Comparison of ENCODE assay signal across 23 cellular contexts in genomic region chr11:114598461-114598860, GRCh38. TPM values are rescaled to one million over a fixed set of nuclear protein-coding genes. Genes with fewer than 3 reads are reported as not detected.
A peak's percentile ranks its signal among the peaks of the same experiment; 100 is the strongest.
DNase-seq lines count a peak whose midpoint lies in the region; ATAC-seq and TF ChIP-seq lines count a peak whose summit lies in the region.
"Had no signal": no experiment of that assay in that cellular context is flagged by ENCODE, and none has a peak within 500 bp of the region (broad histone marks: within the 10 kb centered on the region; RNA-seq: fewer than 3 reads in every experiment).

No MANE protein-coding gene starts in this region.

- peaks cover 9% of the 10 kb centered on the region for H3K27me3 Mint-ChIP-seq in osteocyte (ENCODE audit: unreplicated experiment)
- H3K27me3 Mint-ChIP-seq: CD4-positive, alpha-beta T cell had no signal

- TF ChIP-seq CTCF in colonic mucosa (IDR thresholded peaks at IDR 0.05) (no peak), osteocyte (IDR thresholded peaks at IDR 0.05) (no peak), transverse colon (IDR thresholded peaks at IDR 0.05) (no peak)

- WGBS in transverse colon (ENCODE audit: low coverage in 1 of 2), 2 donors: 70% methylated on average over 1 of the region's 1 CpG; no CpG with 5 or more reads in 1 of the 2 donors

- H3K4me1 Mint-ChIP-seq in osteocyte (ENCODE audit: unreplicated experiment): no peaks in the 10 kb centered on the region
- H3K4me1 Mint-ChIP-seq: CD14-positive monocyte; CD8-positive, alpha-beta memory T cell had no signal

- no peak overlapping the region for H3K9ac ChIP-seq in colonic mucosa (ENCODE audit: low read depth in 2 of 2, low read length in 2 of 2)
- H3K9ac ChIP-seq: BLaER1 treated with 17β-estradiol and CSF1 and Interleukin-3, amounts not matched to agents 10 nM and 100 nM had no signal

- no peak for TF ChIP-seq POLR2A in transverse colon (IDR thresholded peaks at IDR 0.05)

- H3K9me3 ChIP-seq in colonic mucosa (no peaks in the 10 kb centered on the region), transverse colon (no peaks in the 10 kb centered on the region)
- H3K9me3 ChIP-seq: A549, BE2C had no signal

- DNase-seq in colonic mucosa: peak; percentile 17
- peak; percentile 68 for DNase-seq in osteocyte (ENCODE audit: extremely low spot score, unreplicated experiment)
- no peak for DNase-seq in transverse colon
- no peak for DNase-seq in NCI-H2196 treated with DMSO at 0.1 percent for 48 hours (lab: John Stamatoyannopoulos, UW; ENCODE audit: unreplicated experiment)
- no peak for DNase-seq in GF-D8 (lab: John Stamatoyannopoulos, UW)
- no peak for DNase-seq in left colon
- DNase-seq: 8988T; ACHN; AML-193; BE2C; CD4-positive, alpha-beta T cell; CD8-positive, alpha-beta memory T cell; DMS 273 treated with DMSO at 0.1 percent for 48 hours; DMS79; EL; GDM1; H7; HCEC 1CT had no signal

- H3K36me3 Mint-ChIP-seq in osteocyte (ENCODE audit: unreplicated experiment): no peaks in the 10 kb centered on the region
- H3K36me3 Mint-ChIP-seq: CD14-positive monocyte; CD8-positive, alpha-beta memory T cell had no signal

- H3K4me3 ChIP-seq in colonic mucosa: no peak overlapping the region
- H3K4me3 ChIP-seq in transverse colon: no peak overlapping the region
- H3K4me3 ChIP-seq: A549; BLaER1 treated with 17β-estradiol and CSF1 and Interleukin-3, amounts not matched to agents 10 nM and 100 nM had no signal

- no peaks in the 10 kb centered on the region for H3K27me3 ChIP-seq in colonic mucosa
- H3K27me3 ChIP-seq in transverse colon: no peaks in the 10 kb centered on the region
- H3K27me3 ChIP-seq: BE2C; BLaER1 treated with 17β-estradiol and CSF1 and Interleukin-3, amounts not matched to agents 10 nM and 100 nM had no signal

- H3K36me3 ChIP-seq in colonic mucosa (no peaks in the 10 kb centered on the region), transverse colon (no peaks in the 10 kb centered on the region)
- H3K36me3 ChIP-seq: BE2C; BLaER1 treated with 17β-estradiol and CSF1 and Interleukin-3, amounts not matched to agents 10 nM and 100 nM had no signal

- H3K27ac ChIP-seq in colonic mucosa (no peak overlapping the region), transverse colon (peak overlapping the region in 3 of 4 donors; percentile 24 to 75 (median 28))
- H3K27ac ChIP-seq: A549; BLaER1 treated with 17β-estradiol and CSF1 and Interleukin-3, amounts not matched to agents 10 nM and 100 nM had no signal

- no peak for TF ChIP-seq EP300 in transverse colon (IDR thresholded peaks at IDR 0.05; ENCODE audit: low read depth)

- intact Hi-C loops in colonic mucosa (cut with DNase I) (loop anchor here (5.0 kb wide), 1 partner anchor 49 kb away; no protein-coding TSS in a partner anchor), transverse colon (cut with DNase I; ENCODE audit: low total_unique reads) (no loop called here), left colon (cut with DNase I, micrococcal nuclease) (no loop called here)

- H3K4me1 ChIP-seq in colonic mucosa (no peaks in the 10 kb centered on the region), transverse colon (peaks cover 0 to 19% (median 0%) of the 10 kb centered on the region in 4 donors)
- H3K4me1 ChIP-seq: A549; BE2C; BLaER1 treated with 17β-estradiol and CSF1 and Interleukin-3, amounts not matched to agents 10 nM and 100 nM had no signal

- in situ Hi-C loops in transverse colon (cut with MboI; ENCODE audit: low pct_ligation_motif_present in 1 of 4, low pct_unique_long_range_greater_than_20kb in 1 of 4, low sequenced_read_pairs in 3 of 4): loop anchor here in 2 of 4 donors (25.0 kb wide), 1 partner anchor 261 kb away; no protein-coding TSS in a partner anchor

- ATAC-seq in GM18907 (IDR thresholded peaks at IDR 0.05; ENCODE audit: unreplicated experiment) (peak; percentile 46), left colon (no peak)
- ATAC-seq: A549 had no signal

- no peaks in the 10 kb centered on the region for H3K9me3 Mint-ChIP-seq in osteocyte (ENCODE audit: unreplicated experiment)
- H3K9me3 Mint-ChIP-seq: CD4-positive, alpha-beta T cell had no signal

- H3K27ac Mint-ChIP-seq in osteocyte (ENCODE audit: unreplicated experiment): no peak overlapping the region
- H3K27ac Mint-ChIP-seq: CD4-positive, alpha-beta T cell; CD8-positive, alpha-beta memory T cell had no signal

- no peak overlapping the region for H3K4me3 Mint-ChIP-seq in osteocyte (ENCODE audit: unreplicated experiment)
- H3K4me3 Mint-ChIP-seq: CD14-positive monocyte; CD4-positive, alpha-beta T cell; CD8-positive, alpha-beta memory T cell had no signal

RNA-seq across cellular contexts. Expression of gene NXPE4, which starts 2.9 kb away (rescaled TPM):
- 100 to 1,000 TPM in 1 of 2 donors, 10 to 100 TPM in 1; 95.2 to 178 TPM for total RNA-seq in colonic mucosa
- not detected in 2 replicates for total RNA-seq in osteocyte
- total RNA-seq in transverse colon: 100 to 1,000 TPM; 184 to 292 (median 263) TPM
- 100 to 1,000 TPM; 142 to 191 TPM for total RNA-seq in left colon
- total RNA-seq: CD4-positive, alpha-beta T cell; CD8-positive, alpha-beta memory T cell; H1; H7 had no signal

RNA-seq across cellular contexts. Expression of gene NXPE1, which starts 38.8 kb away (rescaled TPM):
- total RNA-seq in colonic mucosa: 100 to 1,000 TPM; 210 to 217 TPM
- total RNA-seq in osteocyte: not detected in 2 replicates
- 100 to 1,000 TPM; 144 to 449 (median 370) TPM for total RNA-seq in transverse colon
- 100 to 1,000 TPM; 202 to 225 TPM for total RNA-seq in left colon
- total RNA-seq: CD4-positive, alpha-beta T cell; CD8-positive, alpha-beta memory T cell; H1; H7 had no signal

Comparison
In these comparisons a context has a peak if more than half of its experiments do, and no peak if none do; other contexts are left out.
1. DNase-seq: peak in colonic mucosa (single experiment) and osteocyte (single experiment); none in transverse colon (single experiment), NCI-H2196 treated with DMSO at 0.1 percent for 48 hours (single experiment), GF-D8 (single experiment) and left colon (0 of 2).
2. RNA of gene NXPE4, which starts 2.9 kb away (total RNA-seq): 184 to 292 TPM in transverse colon, 142 to 191 TPM in left colon and 95.2 to 178 TPM in colonic mucosa; not detected in osteocyte; every median in the first group is over 10 times any median in the second.
3. RNA of gene NXPE1, which starts 38.8 kb away (total RNA-seq): 144 to 449 TPM in transverse colon, 202 to 225 TPM in left colon and 210 to 217 TPM in colonic mucosa; not detected in osteocyte; every median in the first group is over 100 times any median in the second.